Comparison of ENCODE assay signal across 9 cellular contexts in the genomic region with DNA sequence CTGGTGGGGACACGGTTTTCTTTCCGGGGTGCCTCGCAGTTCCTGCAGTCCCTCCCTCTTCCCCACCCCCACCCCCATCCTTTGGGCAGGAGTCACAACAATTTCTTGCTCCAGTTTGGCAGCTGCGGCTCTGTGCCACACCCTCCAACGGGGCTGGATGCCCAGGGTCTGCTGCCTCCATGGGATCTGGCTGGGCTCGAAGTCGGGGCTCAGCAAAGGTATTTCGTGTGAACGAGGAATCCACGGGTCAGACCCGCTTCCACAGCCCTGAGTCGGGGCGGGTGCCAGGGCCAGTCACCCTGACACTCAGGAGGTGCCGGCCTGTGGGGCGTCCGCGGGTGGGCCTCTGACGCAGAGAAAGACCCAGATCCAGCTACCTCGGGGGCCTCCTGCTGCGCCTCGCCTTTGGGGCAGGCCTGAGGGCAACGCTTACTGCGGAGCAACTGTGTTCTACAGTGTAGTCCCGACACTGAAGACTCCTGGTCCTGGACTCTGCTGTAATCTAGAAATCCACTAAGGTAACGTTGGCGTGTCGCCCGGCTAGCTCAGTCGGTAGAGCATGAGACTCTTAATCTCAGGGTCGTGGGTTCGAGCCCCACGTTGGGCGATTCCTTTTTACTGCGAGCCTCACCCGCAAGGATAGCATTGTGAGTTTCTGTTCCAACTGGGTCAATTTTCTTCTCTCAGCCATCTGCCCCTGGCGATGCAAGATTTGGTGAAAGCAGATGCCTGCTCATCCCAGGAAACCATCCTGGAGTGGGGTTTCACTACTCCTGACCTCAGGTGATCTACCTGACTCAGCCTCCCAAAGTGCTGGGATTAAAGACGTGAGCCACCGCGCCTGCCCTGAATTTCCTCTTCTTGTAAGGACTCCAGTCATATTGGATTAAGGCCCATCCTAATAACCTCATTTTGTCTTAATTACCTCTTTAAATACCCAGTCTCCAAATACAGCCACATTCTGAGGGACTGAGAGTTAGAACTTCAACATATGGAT. TPM values are rescaled to one million over a fixed set of nuclear protein-coding genes. Genes with fewer than 3 reads are reported as not detected.
A peak's percentile ranks its signal among the peaks of the same experiment; 100 is the strongest.
DNase-seq lines count a peak whose midpoint lies in the region; ATAC-seq and TF ChIP-seq lines count a peak whose summit lies in the region.
"Had no signal": no experiment of that assay in that cellular context is flagged by ENCODE, and none has a peak within 500 bp of the region (broad histone marks: within the 10 kb centered on the region; RNA-seq: fewer than 3 reads in every experiment).

No MANE protein-coding gene starts in this region.

- CTCF ChIA-PET in Calu3 (lab: Charles Lee), result interaction anchor here (0.5 to 0.6 kb wide), 2 partner anchors 8 to 117 kb away, joined by 3 to 5 read pairs; no protein-coding TSS in a partner anchor

- H3K27me3 Mint-ChIP-seq in Calu3 (ENCODE audit: unreplicated experiment), result peaks cover 87% of the 10 kb centered on the region

- H3K9me3 Mint-ChIP-seq in Calu3 (ENCODE audit: low read depth, unreplicated experiment), result no peaks in the 10 kb centered on the region
- H3K9me3 Mint-ChIP-seq: T-helper 1 cell treated with Interleukin-12 subunit alpha and Interleukin-12 subunit beta and Interleukin-4 antibody, amounts not matched to agents 30 μg/mL and 1 μg/mL, for 36 hours had no signal

- in situ Hi-C loops in gastrocnemius medialis (cut with MboI; ENCODE audit: low sequenced_read_pairs in 4 of 4), result no loop called here

- peak overlapping the region; percentile 63 for H3K4me3 ChIP-seq in HUES64 (ENCODE audit: low read length)
- peak overlapping the region; percentile 7 for H3K4me3 ChIP-seq in kidney epithelial cell (ENCODE audit: low read depth, low read length)
- H3K4me3 ChIP-seq in gastrocnemius medialis, result no peak overlapping the region

- H3K27ac Mint-ChIP-seq in Calu3 (ENCODE audit: unreplicated experiment), result peak overlapping the region; percentile 83
- H3K27ac Mint-ChIP-seq: T-helper 1 cell treated with Interleukin-12 subunit alpha and Interleukin-12 subunit beta and Interleukin-4 antibody, amounts not matched to agents 30 μg/mL and 1 μg/mL, for 36 hours had no signal

- intact Hi-C loops in Calu3 (cut with micrococcal nuclease; ENCODE audit: unreplicated experiment) (no loop called here), gastrocnemius medialis (cut with DNase I; ENCODE audit: low total_unique reads) (no loop called here)

- H3K27me3 ChIP-seq in HUES64 (ENCODE audit: insufficient read depth, low read length), result peaks cover 82% of the 10 kb centered on the region
- peaks cover 51% of the 10 kb centered on the region for H3K27me3 ChIP-seq in kidney epithelial cell (ENCODE audit: control insufficient read depth, insufficient read depth, low read length)
- H3K27me3 ChIP-seq in gastrocnemius medialis, result peaks cover 80 to 100% (median 89%) of the 10 kb centered on the region in 3 donors

- no peaks in the 10 kb centered on the region for H3K36me3 ChIP-seq in HUES64 (ENCODE audit: insufficient read depth, low read length)
- H3K36me3 ChIP-seq in kidney epithelial cell (ENCODE audit: control insufficient read depth, insufficient read depth, low read length), result no peaks in the 10 kb centered on the region
- no peaks in the 10 kb centered on the region for H3K36me3 ChIP-seq in gastrocnemius medialis

- no peak for ATAC-seq in GM21423 (IDR thresholded peaks at IDR 0.05; ENCODE audit: unreplicated experiment)
- no peak for ATAC-seq in HG02588 (IDR thresholded peaks at IDR 0.05; ENCODE audit: unreplicated experiment)
- no peak for ATAC-seq in gastrocnemius medialis

- H3K9me3 ChIP-seq in HUES64 (ENCODE audit: insufficient read depth, low read depth, low read length) (no peaks in the 10 kb centered on the region), gastrocnemius medialis (no peaks in the 10 kb centered on the region)

- no TSS peak for BruUV-seq in Calu3 (replicated peaks; lab: Mats Ljungman, UMichigan)

- no peak overlapping the region for H3K4me3 Mint-ChIP-seq in Calu3 (ENCODE audit: low read depth, unreplicated experiment)
- H3K4me3 Mint-ChIP-seq: T-helper 1 cell treated with Interleukin-12 subunit alpha and Interleukin-12 subunit beta and Interleukin-4 antibody, amounts not matched to agents 30 μg/mL and 1 μg/mL, for 36 hours had no signal

- WGBS in HUES64, result 9% methylated on average over 39 of the region's 39 CpGs

- H3K9ac ChIP-seq in HUES64 (ENCODE audit: low read depth, low read length), result no peak overlapping the region

- H3K4me1 Mint-ChIP-seq in Calu3 (ENCODE audit: low read depth, unreplicated experiment), result peaks cover 28% of the 10 kb centered on the region

- DNase-seq in Calu3 (peak; percentile 65), kidney epithelial cell (ENCODE audit: low read depth) (no peak), gastrocnemius medialis (no peak)
- DNase-seq in activated T-cell treated with anti-CD3 and anti-CD28 coated beads, Interleukin-2, amount 50 U/mL, for 48 hours, result peak; percentile 85 to 86
- DNase-seq in stimulated activated naive CD4-positive, alpha-beta T cell (lab: John Stamatoyannopoulos, UW), result no peak

- TF ChIP-seq CTCF in Calu3 (IDR thresholded peaks at IDR 0.05; ENCODE audit: unreplicated experiment) (no peak), kidney epithelial cell (IDR thresholded peaks at IDR 0.05; ENCODE audit: insufficient read depth, low read length, poor library complexity, severe bottlenecking) (no peak), gastrocnemius medialis (IDR thresholded peaks at IDR 0.05 in 4 of 5, conservative IDR thresholded peaks at IDR 0.05 in 1 of 5) (no peak)

- H3K4me1 ChIP-seq in HUES64 (ENCODE audit: insufficient read depth, low read length), result peaks cover 4% of the 10 kb centered on the region; the same call in 1 of the 2 replicates
- peaks cover 2 to 9% of the 10 kb centered on the region in 2 donors for H3K4me1 ChIP-seq in gastrocnemius medialis

- H3K27ac ChIP-seq in HUES64 (ENCODE audit: low read depth, low read length) (no peak overlapping the region), gastrocnemius medialis (no peak overlapping the region)

- no peak for TF ChIP-seq POLR2A in gastrocnemius medialis (IDR thresholded peaks at IDR 0.05)

- H3K36me3 Mint-ChIP-seq in Calu3 (ENCODE audit: insufficient read depth, unreplicated experiment), result peaks cover 37% of the 10 kb centered on the region

RNA-seq across cellular contexts. Expression of gene OR1F1, which starts 12.5 kb away (rescaled TPM):
- 0.40 and 0.54 TPM in 2 replicates for total RNA-seq in Calu3 (2022)
- not detected for polyA plus RNA-seq in HUES64 (2013, experiment 1 of 2)
- polyA plus RNA-seq in HUES64 (2013, experiment 2 of 2), result not detected
- total RNA-seq in kidney epithelial cell, result not detected in 2 replicates
- total RNA-seq in gastrocnemius medialis, result not detected

RNA-seq across cellular contexts. Expression of gene ZNF213, which starts 40.6 kb away (rescaled TPM):
- total RNA-seq in Calu3 (2022) (9.8 and 11.8 TPM in 2 replicates), kidney epithelial cell (13.7 and 16.6 TPM in 2 replicates), gastrocnemius medialis (10 to 100 TPM in 3 of 4 donors, 1 to 10 TPM in 1; 8.9 to 18.6 (median 14.5) TPM)
- 5.7 TPM for polyA plus RNA-seq in HUES64 (2013, experiment 1 of 2)
- 7.3 TPM for polyA plus RNA-seq in HUES64 (2013, experiment 2 of 2)

RNA-seq across cellular contexts. Expression of gene ZNF200, which starts 59.5 kb away (rescaled TPM):
- total RNA-seq in Calu3 (2022) (12.7 and 14.6 TPM in 2 replicates), kidney epithelial cell (5.0 and 7.9 TPM in 2 replicates), gastrocnemius medialis (1 to 10 TPM in 3 of 4 donors, under 1 TPM in 1; 0.49 to 3.2 (median 2.2) TPM)
- polyA plus RNA-seq in HUES64 (2013, experiment 1 of 2), result 10.6 TPM
- 9.1 TPM for polyA plus RNA-seq in HUES64 (2013, experiment 2 of 2)

Comparison
In these comparisons a context has a peak if more than half of its experiments do, and no peak if none do; other contexts are left out.
1. DNase-seq: peak in Calu3 (single experiment) and activated T-cell treated with anti-CD3 and anti-CD28 coated beads, Interleukin-2, amount 50 U/mL, for 48 hours (2 of 2); none in kidney epithelial cell (single experiment), stimulated activated naive CD4-positive, alpha-beta T cell (0 of 6) and gastrocnemius medialis (0 of 2).
2. H3K4me3 ChIP-seq: peak in HUES64 (single experiment) and kidney epithelial cell (single experiment); none in gastrocnemius medialis (0 of 4).